In genomic region chr1:43547538-43548072, GRCh38 we compare ENCODE assay signal across 2 cellular contexts.
TF ChIP-seq lines count a peak whose summit lies in the region.

No MANE protein-coding gene starts in this region.

TF ChIP-seq in WTC11, 78 proteins besides CTCF, POLR2A, EP300 and RAD21 (continued from another document):
- TF ChIP-seq E2F1 (CRISPR knock-in tag; IDR thresholded peaks at IDR 0.05) (no peak), ATF3 (CRISPR knock-in tag; conservative IDR thresholded peaks at IDR 0.05) (no peak), ELF4 (CRISPR knock-in tag; IDR thresholded peaks at IDR 0.05; ENCODE audit: low read depth) (no peak), GABPB1 (CRISPR knock-in tag; IDR thresholded peaks at IDR 0.05) (no peak), OVOL2 (CRISPR knock-in tag; IDR thresholded peaks at IDR 0.05; ENCODE audit: borderline replicate concordance) (no peak), NFYB (CRISPR knock-in tag; conservative IDR thresholded peaks at IDR 0.05; ENCODE audit: low read depth) (no peak), FOXJ3 (CRISPR knock-in tag; IDR thresholded peaks at IDR 0.05; ENCODE audit: borderline replicate concordance) (no peak), SP1 (CRISPR knock-in tag; conservative IDR thresholded peaks at IDR 0.05) (no peak), ETV6 (CRISPR knock-in tag; IDR thresholded peaks at IDR 0.05) (no peak), ZSCAN18 (CRISPR knock-in tag; IDR thresholded peaks at IDR 0.05) (no peak), SMAD3 (CRISPR knock-in tag; IDR thresholded peaks at IDR 0.05; ENCODE audit: borderline replicate concordance) (no peak), GRHL2 (CRISPR knock-in tag; IDR thresholded peaks at IDR 0.05; ENCODE audit: insufficient replicate concordance, severe bottlenecking) (no peak), PRDM15 (CRISPR knock-in tag; IDR thresholded peaks at IDR 0.05) (no peak), ZNF263 (CRISPR knock-in tag; IDR thresholded peaks at IDR 0.05; ENCODE audit: low read depth) (no peak), MLX (CRISPR knock-in tag; IDR thresholded peaks at IDR 0.05) (no peak), TCF7 (CRISPR knock-in tag; IDR thresholded peaks at IDR 0.05; ENCODE audit: low read depth) (no peak)

TF ChIP-seq in HepG2, 621 proteins besides CTCF, POLR2A, EP300 and RAD21 (continued from another document):
- 0 out of 2 replicates have a peak, but pooled peaks have one; percentile 11 for TF ChIP-seq RBFOX2 (IDR thresholded peaks at IDR 0.05; ENCODE audit: low read depth, low read length)
- no peak for TF ChIP-seq ZNF510 (CRISPR knock-in tag; IDR thresholded peaks at IDR 0.05; ENCODE audit: low read depth)
- TF ChIP-seq ZBTB33 (CRISPR knock-in tag; IDR thresholded peaks at IDR 0.05), result peak; percentile 91
- TF ChIP-seq THAP7 (CRISPR knock-in tag; IDR thresholded peaks at IDR 0.05), result 0 out of 2 replicates have a peak, but pooled peaks have one; percentile 12
- TF ChIP-seq ZNF275 (CRISPR knock-in tag; IDR thresholded peaks at IDR 0.05; ENCODE audit: borderline replicate concordance), result 0 out of 2 replicates have a peak, but pooled peaks have one; percentile 1
